Comparison of ENCODE assay signal across 24 cellular contexts in genomic region chr9:117958726-117959125, GRCh38.
"Had no signal": no experiment of that assay in that cellular context is flagged by ENCODE, and none has a peak within 500 bp of the region (broad histone marks: within the 10 kb centered on the region; RNA-seq: fewer than 3 reads in every experiment).

No MANE protein-coding gene starts in this region.

- H3K4me3 ChIP-seq: colonic mucosa, heart right ventricle, left ventricle myocardium inferior, lower lobe of right lung, psoas muscle, right lobe of liver, skin epidermis, thoracic aorta, transverse colon had no signal

- H3K9me3 ChIP-seq: colonic mucosa, heart right ventricle, left ventricle myocardium inferior, lower lobe of right lung, psoas muscle, right lobe of liver, thoracic aorta, transverse colon had no signal

- H3K27ac ChIP-seq: colonic mucosa, heart right ventricle, left ventricle myocardium inferior, lower lobe of right lung, psoas muscle, right lobe of liver, skin epidermis, thoracic aorta, transverse colon had no signal

- ATAC-seq: heart right ventricle; left cardiac atrium; lower lobe of right lung; naive thymus-derived CD4-positive, alpha-beta T cell; psoas muscle; stimulated activated naive B cell treated with anti-CD40 and anti-IgM and Interleukin-4, amounts not matched to agents 10 μg/mL and 1 μg/mL and 100 μg/mL, for 72 hours; stimulated activated naive CD8-positive, alpha-beta T cell treated with anti-CD3 and anti-CD28 coated beads, Interleukin-15, amount 100 ng/mL, for 72 hours had no signal

- DNase-seq: colonic mucosa; dermis blood vessel endothelial cell; erythroblast; heart right ventricle; hypothalamus; kidney; left cardiac atrium; left ventricle myocardium inferior; lower lobe of right lung; midbrain; naive thymus-derived CD4-positive, alpha-beta T cell; nephron progenitor cell; psoas muscle; retina; right lobe of liver; stimulated activated CD4-positive, alpha-beta T cell treated with anti-CD3 and anti-CD28 coated beads, Interleukin-2, amount 100 ng/mL, for 24 hours; stimulated activated CD4-positive, alpha-beta T cell treated with anti-CD3 and anti-CD28 coated beads, Interleukin-4, amount 100 ng/mL, for 4 hours; stimulated activated naive B cell treated with anti-CD40 and anti-IgM and Interleukin-4, amounts not matched to agents 10 μg/mL and 1 μg/mL and 100 μg/mL, for 72 hours; stimulated activated naive CD8-positive, alpha-beta T cell treated with anti-CD3 and anti-CD28 coated beads, Interleukin-15, amount 100 ng/mL, for 72 hours; substantia nigra; transverse colon had no signal

- H3K36me3 ChIP-seq: colonic mucosa, heart right ventricle, left ventricle myocardium inferior, lower lobe of right lung, right lobe of liver, thoracic aorta, transverse colon had no signal

- H3K27me3 ChIP-seq: colonic mucosa, heart right ventricle, right lobe of liver, transverse colon had no signal

- FAIRE-seq: endothelial cell of umbilical vein had no signal

- H3K4me1 ChIP-seq: colonic mucosa, heart right ventricle, left ventricle myocardium inferior, lower lobe of right lung, psoas muscle, right lobe of liver, transverse colon had no signal
